In the genomic region with DNA sequence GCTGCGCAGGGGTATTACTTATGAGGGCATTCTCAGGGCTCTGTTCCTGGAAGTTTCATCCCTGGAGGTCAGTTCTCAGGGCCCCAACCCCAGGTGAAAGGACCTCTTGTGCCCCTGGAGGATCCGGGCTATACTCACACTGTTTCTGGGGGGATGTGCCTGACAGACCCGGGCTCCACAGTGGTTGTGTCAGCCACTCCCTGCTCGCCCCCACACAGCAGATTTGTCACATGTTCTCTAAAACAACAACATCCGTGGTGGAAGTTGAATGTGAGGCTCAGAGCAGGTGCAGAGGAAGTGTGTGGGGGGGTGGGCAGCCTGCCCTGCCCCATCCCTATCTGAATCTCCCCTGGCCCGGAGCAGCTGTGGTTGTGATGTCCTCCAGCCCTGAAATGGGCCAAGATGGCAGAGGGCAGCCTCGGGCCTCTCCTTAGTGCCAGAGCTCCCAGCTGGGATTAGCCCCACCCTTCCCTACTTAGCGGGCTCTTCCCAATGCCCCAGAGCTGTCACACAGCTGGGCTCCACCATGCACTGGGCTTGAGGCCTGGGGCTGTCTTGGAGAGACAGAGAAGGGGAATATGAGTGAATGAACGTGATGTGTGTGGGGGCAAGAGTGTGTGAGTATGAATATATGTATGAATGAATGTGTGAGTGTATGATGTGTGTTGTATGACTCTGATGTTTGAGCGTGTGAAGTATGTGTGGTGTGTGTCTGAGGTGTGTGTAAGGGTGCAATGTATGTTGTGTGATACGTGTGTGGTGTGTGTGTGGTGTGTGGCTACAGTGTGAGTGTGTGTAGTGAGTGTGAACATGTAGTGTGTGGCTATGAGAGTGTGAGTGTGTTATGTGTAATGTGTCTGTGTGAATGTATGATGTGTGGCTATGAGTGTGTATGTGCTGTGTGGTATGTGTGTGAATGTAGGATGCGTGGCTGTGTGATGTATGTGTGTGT, we compare ENCODE assay signal across 9 cellular contexts. TPM values are rescaled to one million over a fixed set of nuclear protein-coding genes. Genes with fewer than 3 reads are reported as not detected.
A peak's percentile ranks its signal among the peaks of the same experiment; 100 is the strongest.
DNase-seq lines count a peak whose midpoint lies in the region; ATAC-seq, FAIRE-seq and TF ChIP-seq lines count a peak whose summit lies in the region.
"Had no signal": no experiment of that assay in that cellular context is flagged by ENCODE, and none has a peak within 500 bp of the region (broad histone marks: within the 10 kb centered on the region; RNA-seq: fewer than 3 reads in every experiment).

No MANE protein-coding gene starts in this region.

- no peaks in the 10 kb centered on the region for H3K79me2 ChIP-seq in SU-DHL-6 (ENCODE audit: insufficient read depth, low read length)
- no peaks in the 10 kb centered on the region for H3K79me2 ChIP-seq in K562 (ENCODE audit: control insufficient read depth, insufficient read depth, low read length)

- TF ChIP-seq POLR2A in K562 (conservative IDR thresholded peaks at IDR 0.05): no peak

- POLR2A ChIA-PET in K562 (lab: Yijun Ruan, JAX): interaction anchor here (0.6 to 2.1 kb wide), 5 partner anchors 9 to 226 kb away, joined by 3 to 6 read pairs (median 4); no protein-coding TSS in a partner anchor

- H3K4me2 ChIP-seq in SU-DHL-6 (ENCODE audit: low read depth, low read length, poor library complexity, severe bottlenecking) (peak overlapping the region; percentile 50), K562 (ENCODE audit: insufficient read depth, low read length) (no peak overlapping the region)

- H4K20me1 ChIP-seq in SU-DHL-6 (ENCODE audit: low read depth, low read length) (no peaks in the 10 kb centered on the region), K562 (replicated peaks; ENCODE audit: control insufficient read depth, insufficient read depth, low read length) (no peaks in the 10 kb centered on the region)

- H3K9me3 ChIP-seq in SU-DHL-6 (ENCODE audit: insufficient read depth, low read length) (no peaks in the 10 kb centered on the region), K562 (replicated peaks; ENCODE audit: control insufficient read depth, insufficient read depth, low read depth, low read length) (no peaks in the 10 kb centered on the region; the same call in 1 of the 2 replicates), MG63 (no peaks in the 10 kb centered on the region)

- H3K9me1 ChIP-seq in K562 (ENCODE audit: control insufficient read depth, insufficient read depth, low read length): no peaks in the 10 kb centered on the region

- no peak for FAIRE-seq in K562 (lab: Jason Lieb, UNC)

- H3K9me2 ChIP-seq in SU-DHL-6 (replicated peaks; ENCODE audit: insufficient read depth, low read length): no peaks in the 10 kb centered on the region

- CTCF ChIA-PET in K562 (lab: Yijun Ruan, JAX; ENCODE audit: low intra/inter-chr PET ratio): no interaction called here

- peaks cover 4 to 29% of the 10 kb centered on the region in 2 experiments for H3K4me1 ChIP-seq in K562 (replicated peaks in 1 of 2; ENCODE audit: control insufficient read depth in 2 of 2, insufficient read depth in 2 of 2, low read length in 2 of 2)

- H3K27ac ChIP-seq in SU-DHL-6 (ENCODE audit: low read depth, low read length): peak overlapping the region; percentile 57
- H3K27ac ChIP-seq in K562 (ENCODE audit: extremely low read depth, low read depth, low read length): no peak overlapping the region

- intact Hi-C loops in K562 (cut with micrococcal nuclease): no loop called here

- peaks cover 6% of the 10 kb centered on the region; the same call in 1 of the 2 replicates for H3F3A ChIP-seq in SU-DHL-6 (ENCODE audit: insufficient read depth)

- ATAC-seq in GM18511 (IDR thresholded peaks at IDR 0.05; ENCODE audit: unreplicated experiment) (peak; percentile 61), HG02678 (IDR thresholded peaks at IDR 0.05; ENCODE audit: unreplicated experiment) (peak; percentile 58), K562 (no peak)

- WGBS in K562 (ENCODE audit: insufficient coverage, low coverage, missing lambda C conversion rate): 29% methylated on average over 12 of the region's 12 CpGs

- in situ Hi-C loops in K562 (cut with MboI): loop anchor here (25.0 kb wide), 1 partner anchor 311 kb away; the partner anchor contains the start of gene EIF2D

- TF ChIP-seq EP300 in K562 (IDR thresholded peaks at IDR 0.05; ENCODE audit: low read length): no peak

- H3K9ac ChIP-seq in SU-DHL-6 (ENCODE audit: low read length) (no peak overlapping the region), K562 (ENCODE audit: insufficient read depth in 1 of 2, low read depth in 2 of 2, low read length in 2 of 2) (peak overlapping the region in 1 of 2 experiments; percentile 11; a peak in 1 of 4 replicates)

- no TSS peak for BruUV-seq in K562 (replicated peaks; lab: Mats Ljungman, UMichigan)

- H2AFZ ChIP-seq in SU-DHL-6 (ENCODE audit: low read depth, low read length, severe bottlenecking) (no peak overlapping the region), K562 (ENCODE audit: low read depth, low read length) (no peak overlapping the region)

- H3K4me3 ChIP-seq in SU-DHL-6 (ENCODE audit: insufficient read depth, low read length, poor library complexity, severe bottlenecking) (no peak overlapping the region), K562 (no peak overlapping the region), MG63 (no peak overlapping the region)

- TF ChIP-seq RAD21 in K562 (CRISPR knock-in tag; conservative IDR thresholded peaks at IDR 0.05 in 1 of 2, IDR thresholded peaks at IDR 0.05 in 1 of 2): no peak

- H3K27me3 ChIP-seq in SU-DHL-6 (ENCODE audit: low read length): no peaks in the 10 kb centered on the region
- H3K27me3 ChIP-seq in K562 (ENCODE audit: control insufficient read depth in 2 of 2, insufficient read depth in 2 of 2, low read length in 2 of 2): peaks cover 0 to 1% of the 10 kb centered on the region in 2 experiments; a peak in 1 of 5 replicates
- no peaks in the 10 kb centered on the region for H3K27me3 ChIP-seq in MG63

- no peak for TF ChIP-seq CTCF in SU-DHL-6 (IDR thresholded peaks at IDR 0.05; ENCODE audit: insufficient read depth, low read length, poor library complexity, severe bottlenecking)
- TF ChIP-seq CTCF in K562 (IDR thresholded peaks at IDR 0.05 in 2 of 3, conservative IDR thresholded peaks at IDR 0.05 in 1 of 3; ENCODE audit: insufficient read depth in 2 of 3, low read depth in 1 of 3, low read length in 3 of 3): no peak

- DNase-seq in K562 (ENCODE audit: extremely low read depth in 1 of 4, low spot score in 3 of 4) (no peak), NOMO-1 treated with DMSO at 0.1 percent for 48 hours (lab: John Stamatoyannopoulos, UW; ENCODE audit: unreplicated experiment) (no peak), mesenteric fat pad (ENCODE audit: low spot score) (no peak), MG63 (no peak)
- peak; percentile 50 to 62 for DNase-seq in stimulated activated CD8-positive, alpha-beta memory T cell treated with anti-CD3 and anti-CD28 coated beads, Interleukin-15, amount 100 ng/mL, for 4 hours (ENCODE audit: low read depth in 2 of 2)

- H3K36me3 ChIP-seq in SU-DHL-6 (ENCODE audit: low read length) (no peaks in the 10 kb centered on the region), K562 (ENCODE audit: control insufficient read depth, insufficient read depth, low read length) (no peaks in the 10 kb centered on the region), MG63 (no peaks in the 10 kb centered on the region)

RNA-seq across cellular contexts. Expression of gene FCMR, which starts 1.5 kb away (rescaled TPM):
- total RNA-seq in K562 (2011; cell fraction: chromatin; rRNA removed; ENCODE audit: low replicate concordance): not detected in 2 replicates
- total RNA-seq in K562 (2011; cell fraction: nucleolus; rRNA removed): not detected in 2 replicates
- total RNA-seq in K562 (2011; cell fraction: nucleoplasm; rRNA removed): not detected in 2 replicates
- total RNA-seq in K562 (2014; rRNA removed) (not detected in 2 replicates), K562 (2014; rRNA removed; fragmentation: Illumina TruSeq; extraction: Trizol) (not detected in 2 replicates), K562 (2015; rRNA removed; fragmentation: Illumina TruSeq; extraction: Trizol) (0.11 TPM in 1 of 2 replicates, not detected in the other), K562 (2021) (0.54 and 0.82 TPM in 2 replicates), mesenteric fat pad (5.8 TPM)
- polyA plus RNA-seq in K562 (2011; rRNA removed) (not detected in 2 replicates), K562 (2014; fragmentation: Illumina TruSeq; extraction: Trizol) (0.30 and 0.32 TPM in 2 replicates), K562 (2014; fragmentation: Nextera tagmentation; extraction: Ambion mirVana) (under 1 TPM in 1 of 2 experiments, not detected in 1; 0.11 TPM), K562 (2014; rRNA removed) (not detected in 2 replicates)
- polyA plus RNA-seq in K562 (2011; cell fraction: cytosol; rRNA removed): 0.22 and 0.28 TPM in 2 replicates
- polyA plus RNA-seq in K562 (2011; cell fraction: nucleus; rRNA removed): 0.25 and 0.26 TPM in 2 replicates
- polyA plus RNA-seq in K562 (2012): 0.16 and 0.55 TPM in 2 replicates
- polyA minus RNA-seq in K562 (2011; rRNA and poly(A)+ RNA removed): 0.32 TPM in 1 of 2 replicates, not detected in the other
- not detected in 2 replicates for polyA minus RNA-seq in K562 (2011; cell fraction: cytosol; rRNA and poly(A)+ RNA removed)
- polyA minus RNA-seq in K562 (2011; cell fraction: nucleus; rRNA and poly(A)+ RNA removed): not detected in 2 replicates
- total RNA-seq in MG63 (2014; rRNA removed; shearing (Covaris generic); ENCODE audit: low replicate concordance): 0.36 TPM in 1 of 2 replicates, not detected in the other

RNA-seq across cellular contexts. Expression of gene PIGR, which starts 23.0 kb away (rescaled TPM):
- not detected in 2 replicates for total RNA-seq in K562 (2011; cell fraction: chromatin; rRNA removed; ENCODE audit: low replicate concordance)
- not detected in 2 replicates for total RNA-seq in K562 (2011; cell fraction: nucleolus; rRNA removed)
- not detected in 2 replicates for total RNA-seq in K562 (2011; cell fraction: nucleoplasm; rRNA removed)
- total RNA-seq in K562 (2014; rRNA removed): 0.05 TPM in 1 of 2 replicates, not detected in the other
- not detected in 2 replicates for total RNA-seq in K562 (2014; rRNA removed; fragmentation: Illumina TruSeq; extraction: Trizol)
- total RNA-seq in K562 (2015; rRNA removed; fragmentation: Illumina TruSeq; extraction: Trizol): 0.04 TPM in 1 of 2 replicates, not detected in the other
- total RNA-seq in K562 (2021): 1.5 and 2.7 TPM in 2 replicates
- not detected in 2 replicates for polyA plus RNA-seq in K562 (2011; rRNA removed)
- polyA plus RNA-seq in K562 (2011; cell fraction: cytosol; rRNA removed): 0.01 TPM in 1 of 2 replicates, not detected in the other
- polyA plus RNA-seq in K562 (2011; cell fraction: nucleus; rRNA removed): not detected in 2 replicates
- 0.05 and 0.10 TPM in 2 replicates for polyA plus RNA-seq in K562 (2012)
- polyA plus RNA-seq in K562 (2014; fragmentation: Illumina TruSeq; extraction: Trizol): 0.03 TPM in 1 of 2 replicates, not detected in the other
- under 1 TPM; 0.01 to 0.03 TPM for polyA plus RNA-seq in K562 (2014; fragmentation: Nextera tagmentation; extraction: Ambion mirVana)
- polyA plus RNA-seq in K562 (2014; rRNA removed): not detected in 2 replicates
- polyA minus RNA-seq in K562 (2011; rRNA and poly(A)+ RNA removed): not detected in 2 replicates
- polyA minus RNA-seq in K562 (2011; cell fraction: cytosol; rRNA and poly(A)+ RNA removed): not detected in 2 replicates
- not detected in 2 replicates for polyA minus RNA-seq in K562 (2011; cell fraction: nucleus; rRNA and poly(A)+ RNA removed)
- total RNA-seq in mesenteric fat pad: 6.9 TPM
- total RNA-seq in MG63 (2014; rRNA removed; shearing (Covaris generic); ENCODE audit: low replicate concordance): not detected in 2 replicates

RNA-seq across cellular contexts. Expression of gene IL24, which starts 26.0 kb away (rescaled TPM):
- total RNA-seq in K562 (2011; cell fraction: chromatin; rRNA removed; ENCODE audit: low replicate concordance): not detected in 2 replicates
- total RNA-seq in K562 (2011; cell fraction: nucleolus; rRNA removed): not detected in 2 replicates
- total RNA-seq in K562 (2011; cell fraction: nucleoplasm; rRNA removed): not detected in 2 replicates
- total RNA-seq in K562 (2014; rRNA removed) (not detected in 2 replicates), K562 (2014; rRNA removed; fragmentation: Illumina TruSeq; extraction: Trizol) (not detected in 2 replicates), K562 (2015; rRNA removed; fragmentation: Illumina TruSeq; extraction: Trizol) (not detected in 2 replicates), K562 (2021) (not detected in 2 replicates), mesenteric fat pad (not detected)
- polyA plus RNA-seq in K562 (2011; rRNA removed) (not detected in 2 replicates), K562 (2014; fragmentation: Illumina TruSeq; extraction: Trizol) (not detected in 2 replicates), K562 (2014; fragmentation: Nextera tagmentation; extraction: Ambion mirVana) (under 1 TPM in 1 of 2 experiments, not detected in 1; 0.04 TPM), K562 (2014; rRNA removed) (0.19 TPM in 1 of 2 replicates, not detected in the other)
- polyA plus RNA-seq in K562 (2011; cell fraction: cytosol; rRNA removed): 0.04 and 0.06 TPM in 2 replicates
- 0.07 TPM in 1 of 2 replicates, not detected in the other for polyA plus RNA-seq in K562 (2011; cell fraction: nucleus; rRNA removed)
- polyA plus RNA-seq in K562 (2012): 0.04 and 0.22 TPM in 2 replicates
- not detected in 2 replicates for polyA minus RNA-seq in K562 (2011; rRNA and poly(A)+ RNA removed)
- polyA minus RNA-seq in K562 (2011; cell fraction: cytosol; rRNA and poly(A)+ RNA removed): not detected in 2 replicates
- not detected in 2 replicates for polyA minus RNA-seq in K562 (2011; cell fraction: nucleus; rRNA and poly(A)+ RNA removed)
- total RNA-seq in MG63 (2014; rRNA removed; shearing (Covaris generic); ENCODE audit: low replicate concordance): not detected in 2 replicates

RNA-seq across cellular contexts. Expression of gene FCAMR, which starts 47.0 kb away (rescaled TPM):
- total RNA-seq in K562 (2011; cell fraction: chromatin; rRNA removed; ENCODE audit: low replicate concordance): not detected in 2 replicates
- total RNA-seq in K562 (2011; cell fraction: nucleolus; rRNA removed): not detected in 2 replicates
- total RNA-seq in K562 (2011; cell fraction: nucleoplasm; rRNA removed): not detected in 2 replicates
- total RNA-seq in K562 (2014; rRNA removed): not detected in 2 replicates
- not detected in 2 replicates for total RNA-seq in K562 (2014; rRNA removed; fragmentation: Illumina TruSeq; extraction: Trizol)
- not detected in 2 replicates for total RNA-seq in K562 (2015; rRNA removed; fragmentation: Illumina TruSeq; extraction: Trizol)
- total RNA-seq in K562 (2021): not detected in 2 replicates
- polyA plus RNA-seq in K562 (2011; rRNA removed): not detected in 2 replicates
- polyA plus RNA-seq in K562 (2011; cell fraction: cytosol; rRNA removed): not detected in 2 replicates
- polyA plus RNA-seq in K562 (2011; cell fraction: nucleus; rRNA removed): not detected in 2 replicates
- polyA plus RNA-seq in K562 (2012): not detected in 2 replicates
- polyA plus RNA-seq in K562 (2014; fragmentation: Illumina TruSeq; extraction: Trizol): not detected in 2 replicates
- not detected for polyA plus RNA-seq in K562 (2014; fragmentation: Nextera tagmentation; extraction: Ambion mirVana)
- not detected in 2 replicates for polyA plus RNA-seq in K562 (2014; rRNA removed)
- not detected in 2 replicates for polyA minus RNA-seq in K562 (2011; rRNA and poly(A)+ RNA removed)
- polyA minus RNA-seq in K562 (2011; cell fraction: cytosol; rRNA and poly(A)+ RNA removed): not detected in 2 replicates
- polyA minus RNA-seq in K562 (2011; cell fraction: nucleus; rRNA and poly(A)+ RNA removed): not detected in 2 replicates
- total RNA-seq in mesenteric fat pad: not detected
- total RNA-seq in MG63 (2014; rRNA removed; shearing (Covaris generic); ENCODE audit: low replicate concordance): not detected in 2 replicates
- polyA plus RNA-seq: IgD-negative memory B cell had no signal

RNA-seq across cellular contexts. Expression of gene IL20, which starts 57.9 kb away (rescaled TPM):
- total RNA-seq in K562 (2011; cell fraction: chromatin; rRNA removed; ENCODE audit: low replicate concordance): not detected in 2 replicates
- not detected in 2 replicates for total RNA-seq in K562 (2011; cell fraction: nucleolus; rRNA removed)
- not detected in 2 replicates for total RNA-seq in K562 (2011; cell fraction: nucleoplasm; rRNA removed)
- total RNA-seq in K562 (2014; rRNA removed) (not detected in 2 replicates), K562 (2014; rRNA removed; fragmentation: Illumina TruSeq; extraction: Trizol) (not detected in 2 replicates), K562 (2015; rRNA removed; fragmentation: Illumina TruSeq; extraction: Trizol) (not detected in 2 replicates), K562 (2021) (not detected in 2 replicates), mesenteric fat pad (not detected)
- polyA plus RNA-seq in K562 (2011; rRNA removed) (not detected in 2 replicates), K562 (2014; fragmentation: Illumina TruSeq; extraction: Trizol) (not detected in 2 replicates), K562 (2014; fragmentation: Nextera tagmentation; extraction: Ambion mirVana) (not detected), K562 (2014; rRNA removed) (not detected in 2 replicates)
- not detected in 2 replicates for polyA plus RNA-seq in K562 (2011; cell fraction: cytosol; rRNA removed)
- not detected in 2 replicates for polyA plus RNA-seq in K562 (2011; cell fraction: nucleus; rRNA removed)
- not detected in 2 replicates for polyA plus RNA-seq in K562 (2012)
- polyA minus RNA-seq in K562 (2011; rRNA and poly(A)+ RNA removed): not detected in 2 replicates
- polyA minus RNA-seq in K562 (2011; cell fraction: cytosol; rRNA and poly(A)+ RNA removed): not detected in 2 replicates
- polyA minus RNA-seq in K562 (2011; cell fraction: nucleus; rRNA and poly(A)+ RNA removed): not detected in 2 replicates
- total RNA-seq in MG63 (2014; rRNA removed; shearing (Covaris generic); ENCODE audit: low replicate concordance): not detected in 2 replicates
- polyA plus RNA-seq: IgD-negative memory B cell had no signal

Comparison
In these comparisons a context has a peak if more than half of its experiments do, and no peak if none do; other contexts are left out.
1. DNase-seq: peak in stimulated activated CD8-positive, alpha-beta memory T cell treated with anti-CD3 and anti-CD28 coated beads, Interleukin-15, amount 100 ng/mL, for 4 hours (2 of 2); none in K562 (0 of 4), NOMO-1 treated with DMSO at 0.1 percent for 48 hours (single experiment), mesenteric fat pad (single experiment) and MG63 (single experiment).